18 cellular contexts compared by ENCODE assay signal in the genomic region with DNA sequence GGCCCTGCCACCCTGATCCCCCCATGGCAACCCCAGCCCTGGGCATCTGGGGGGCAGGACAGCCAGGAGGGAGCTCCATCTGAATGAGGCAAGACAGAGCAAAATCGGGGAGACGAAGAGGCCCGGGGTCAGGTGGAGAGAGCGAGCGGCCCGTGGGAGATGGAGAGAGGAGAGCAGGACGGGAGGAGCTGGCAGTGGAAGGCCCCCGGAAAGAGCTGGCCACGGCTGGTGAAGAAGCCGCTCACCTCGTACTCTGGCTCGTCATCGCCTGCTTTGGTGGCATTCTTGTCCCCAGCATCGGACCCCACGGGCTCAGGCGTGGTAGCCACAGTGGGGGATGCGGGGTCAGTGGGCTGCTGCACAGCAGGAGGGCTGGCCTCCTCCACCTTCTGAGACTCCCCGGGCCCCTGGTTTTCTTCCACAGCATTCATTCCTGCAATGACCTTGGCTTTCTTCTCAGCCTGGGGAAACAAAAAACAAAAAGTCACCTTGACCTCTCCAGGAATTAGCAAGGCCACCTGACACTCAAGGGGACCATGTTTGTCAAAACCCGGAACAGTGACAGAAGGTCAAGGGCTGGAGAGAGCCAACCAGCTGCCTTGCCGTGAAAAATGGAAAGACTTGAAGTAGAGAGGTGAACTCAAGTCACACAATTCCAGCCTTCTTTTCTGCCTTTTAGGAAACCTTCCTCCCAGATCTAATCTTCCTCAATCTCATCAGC.
DNase-seq lines count a peak whose midpoint lies in the region; ATAC-seq and TF ChIP-seq lines count a peak whose summit lies in the region.
"Had no signal": no experiment of that assay in that cellular context is flagged by ENCODE, and none has a peak within 500 bp of the region (broad histone marks: within the 10 kb centered on the region; RNA-seq: fewer than 3 reads in every experiment).

No MANE protein-coding gene starts in this region.

- peaks cover 34% of the 10 kb centered on the region for H4K20me1 ChIP-seq in GM23338 (replicated peaks; ENCODE audit: insufficient read depth)

- peaks cover 43% of the 10 kb centered on the region for H3K79me2 ChIP-seq in GM23338 (replicated peaks; ENCODE audit: insufficient read depth)

- peaks cover 30% of the 10 kb centered on the region for H3K4me1 Mint-ChIP-seq in activated T-cell treated with anti-CD3 and anti-CD28 coated beads, Interleukin-2, amount 50 U/mL, for 72 hours (ENCODE audit: low read depth)
- H3K4me1 Mint-ChIP-seq in GM23338: peaks cover 29% of the 10 kb centered on the region
- H3K4me1 Mint-ChIP-seq in progenitor cell of endocrine pancreas (ENCODE audit: low read depth): peaks cover 24% of the 10 kb centered on the region

- no peak overlapping the region for H3K4me3 Mint-ChIP-seq in activated T-cell treated with anti-CD3 and anti-CD28 coated beads, Interleukin-2, amount 50 U/mL, for 72 hours
- H3K4me3 Mint-ChIP-seq in GM23338 (peak overlapping the region; percentile 34; the same call in 1 of the 3 replicates), progenitor cell of endocrine pancreas (ENCODE audit: low read depth) (peak overlapping the region; percentile 7)
- H3K4me3 Mint-ChIP-seq: CD8-positive, alpha-beta memory T cell had no signal

- DNase-seq in activated T-cell treated with anti-CD3 and anti-CD28 coated beads, Interleukin-2, amount 50 U/mL, for 72 hours: no peak
- DNase-seq in activated T-cell treated with anti-CD3 and anti-CD28 coated beads for 4 hours: no peak
- DNase-seq in GM23338 (ENCODE audit: low spot score): no peak
- no peak for DNase-seq in caudate nucleus (lab: John Stamatoyannopoulos, UW)
- DNase-seq in progenitor cell of endocrine pancreas (ENCODE audit: low spot score, unreplicated experiment): no peak
- DNase-seq in inferior parietal cortex (ENCODE audit: extremely low spot score): no peak
- no peak for DNase-seq in stimulated activated naive CD4-positive, alpha-beta T cell (lab: John Stamatoyannopoulos, UW)
- no peak for DNase-seq in colonic mucosa
- DNase-seq: CD8-positive, alpha-beta memory T cell; DMS79; HCEC 1CT; MV-4-11; NCI-H1417 treated with DMSO at 0.1 percent for 48 hours; NCI-H2029; NCI-H2171; NCI-H446; NCI-H69 had no signal

- peaks cover 17% of the 10 kb centered on the region for H3K4me1 ChIP-seq in GM23338 (ENCODE audit: insufficient read depth)
- H3K4me1 ChIP-seq in colonic mucosa: no peaks in the 10 kb centered on the region

- no peaks in the 10 kb centered on the region for H3K9me2 ChIP-seq in GM23338 (ENCODE audit: insufficient read depth)

- no peaks in the 10 kb centered on the region for H3K9me3 Mint-ChIP-seq in activated T-cell treated with anti-CD3 and anti-CD28 coated beads, Interleukin-2, amount 50 U/mL, for 72 hours
- H3K9me3 Mint-ChIP-seq in GM23338 (no peaks in the 10 kb centered on the region; the same call in 1 of the 3 replicates), progenitor cell of endocrine pancreas (ENCODE audit: low read depth) (no peaks in the 10 kb centered on the region)
- H3K9me3 Mint-ChIP-seq: CD8-positive, alpha-beta memory T cell had no signal

- no peaks in the 10 kb centered on the region for H3K27me3 Mint-ChIP-seq in activated T-cell treated with anti-CD3 and anti-CD28 coated beads, Interleukin-2, amount 50 U/mL, for 72 hours (ENCODE audit: low read depth)
- H3K27me3 Mint-ChIP-seq in GM23338 (ENCODE audit: insufficient read depth, low read depth, poor library complexity) (peaks cover 7% of the 10 kb centered on the region), progenitor cell of endocrine pancreas (no peaks in the 10 kb centered on the region)

- TF ChIP-seq CTCF in GM23338 (conservative IDR thresholded peaks at IDR 0.05; ENCODE audit: low read depth in 2 of 2) (no peak), progenitor cell of endocrine pancreas (IDR thresholded peaks at IDR 0.05; ENCODE audit: unreplicated experiment) (no peak), colonic mucosa (IDR thresholded peaks at IDR 0.05) (no peak)

- H2AFZ ChIP-seq in GM23338: no peak overlapping the region

- ATAC-seq in activated T-cell treated with anti-CD3 and anti-CD28 coated beads, Interleukin-2, amount 50 U/mL, for 72 hours (replicated peaks in 1 of 2): no peak
- no peak for ATAC-seq in GM23338

- H3F3A ChIP-seq in GM23338 (replicated peaks; ENCODE audit: low read depth): peaks cover 12% of the 10 kb centered on the region; the same call in 1 of the 2 replicates

- no peak overlapping the region for H3K9ac ChIP-seq in colonic mucosa (ENCODE audit: low read depth in 2 of 2, low read length in 2 of 2)
- H3K9ac ChIP-seq: BLaER1 had no signal

- H3K4me2 ChIP-seq in GM23338: no peak overlapping the region
- H3K4me2 ChIP-seq: BLaER1 had no signal

- H3K4me3 ChIP-seq in GM23338: no peak overlapping the region
- no peak overlapping the region for H3K4me3 ChIP-seq in colonic mucosa
- H3K4me3 ChIP-seq: BLaER1 had no signal

- peaks cover 8 to 18% of the 10 kb centered on the region in 2 donors for H3K36me3 Mint-ChIP-seq in activated T-cell treated with anti-CD3 and anti-CD28 coated beads, Interleukin-2, amount 50 U/mL, for 72 hours (ENCODE audit: insufficient read depth in 2 of 2)
- peaks cover 78% of the 10 kb centered on the region for H3K36me3 Mint-ChIP-seq in GM23338 (ENCODE audit: low read depth)
- peaks cover 17% of the 10 kb centered on the region for H3K36me3 Mint-ChIP-seq in progenitor cell of endocrine pancreas (ENCODE audit: insufficient read depth)

- peak overlapping the region; percentile 81; the same call in 1 of the 2 replicates for H3K27ac ChIP-seq in GM23338 (ENCODE audit: low read depth)
- H3K27ac ChIP-seq in caudate nucleus (ENCODE audit: low read depth, low read length): peak overlapping the region; percentile 11
- H3K27ac ChIP-seq in colonic mucosa: no peak overlapping the region
- H3K27ac ChIP-seq: BLaER1 had no signal

- intact Hi-C loops in colonic mucosa (cut with DNase I): no loop called here

- H3K9me3 ChIP-seq in colonic mucosa: no peaks in the 10 kb centered on the region
- H3K9me3 ChIP-seq: BLaER1 had no signal

- H3K27ac Mint-ChIP-seq in activated T-cell treated with anti-CD3 and anti-CD28 coated beads, Interleukin-2, amount 50 U/mL, for 72 hours: peak overlapping the region; percentile 42
- peak overlapping the region; percentile 83 for H3K27ac Mint-ChIP-seq in GM23338
- H3K27ac Mint-ChIP-seq in progenitor cell of endocrine pancreas: no peak overlapping the region

- H3K27me3 ChIP-seq in GM23338 (ENCODE audit: insufficient read depth): no peaks in the 10 kb centered on the region
- H3K27me3 ChIP-seq in colonic mucosa: no peaks in the 10 kb centered on the region
- H3K27me3 ChIP-seq: BLaER1 had no signal

- H3K36me3 ChIP-seq in GM23338 (ENCODE audit: insufficient read depth): peaks cover 34% of the 10 kb centered on the region
- H3K36me3 ChIP-seq in colonic mucosa: peaks cover 24% of the 10 kb centered on the region

TF ChIP-seq in GM23338, 12 proteins besides CTCF, POLR2A, EP300 and RAD21 (continues in another document):
- TF ChIP-seq, protein P1, sequence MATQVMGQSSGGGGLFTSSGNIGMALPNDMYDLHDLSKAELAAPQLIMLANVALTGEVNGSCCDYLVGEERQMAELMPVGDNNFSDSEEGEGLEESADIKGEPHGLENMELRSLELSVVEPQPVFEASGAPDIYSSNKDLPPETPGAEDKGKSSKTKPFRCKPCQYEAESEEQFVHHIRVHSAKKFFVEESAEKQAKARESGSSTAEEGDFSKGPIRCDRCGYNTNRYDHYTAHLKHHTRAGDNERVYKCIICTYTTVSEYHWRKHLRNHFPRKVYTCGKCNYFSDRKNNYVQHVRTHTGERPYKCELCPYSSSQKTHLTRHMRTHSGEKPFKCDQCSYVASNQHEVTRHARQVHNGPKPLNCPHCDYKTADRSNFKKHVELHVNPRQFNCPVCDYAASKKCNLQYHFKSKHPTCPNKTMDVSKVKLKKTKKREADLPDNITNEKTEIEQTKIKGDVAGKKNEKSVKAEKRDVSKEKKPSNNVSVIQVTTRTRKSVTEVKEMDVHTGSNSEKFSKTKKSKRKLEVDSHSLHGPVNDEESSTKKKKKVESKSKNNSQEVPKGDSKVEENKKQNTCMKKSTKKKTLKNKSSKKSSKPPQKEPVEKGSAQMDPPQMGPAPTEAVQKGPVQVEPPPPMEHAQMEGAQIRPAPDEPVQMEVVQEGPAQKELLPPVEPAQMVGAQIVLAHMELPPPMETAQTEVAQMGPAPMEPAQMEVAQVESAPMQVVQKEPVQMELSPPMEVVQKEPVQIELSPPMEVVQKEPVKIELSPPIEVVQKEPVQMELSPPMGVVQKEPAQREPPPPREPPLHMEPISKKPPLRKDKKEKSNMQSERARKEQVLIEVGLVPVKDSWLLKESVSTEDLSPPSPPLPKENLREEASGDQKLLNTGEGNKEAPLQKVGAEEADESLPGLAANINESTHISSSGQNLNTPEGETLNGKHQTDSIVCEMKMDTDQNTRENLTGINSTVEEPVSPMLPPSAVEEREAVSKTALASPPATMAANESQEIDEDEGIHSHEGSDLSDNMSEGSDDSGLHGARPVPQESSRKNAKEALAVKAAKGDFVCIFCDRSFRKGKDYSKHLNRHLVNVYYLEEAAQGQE (IDR thresholded peaks at IDR 0.05; ENCODE audit: unreplicated experiment): no peak
- TF ChIP-seq POLR2AphosphoS5 (IDR thresholded peaks at IDR 0.05; ENCODE audit: low read depth): no peak
- no peak for TF ChIP-seq CREB1 (CRISPR knock-in tag; IDR thresholded peaks at IDR 0.05; ENCODE audit: low read depth)
- no peak for TF ChIP-seq NANOG (IDR thresholded peaks at IDR 0.05; ENCODE audit: borderline replicate concordance)
- TF ChIP-seq, protein P2, sequence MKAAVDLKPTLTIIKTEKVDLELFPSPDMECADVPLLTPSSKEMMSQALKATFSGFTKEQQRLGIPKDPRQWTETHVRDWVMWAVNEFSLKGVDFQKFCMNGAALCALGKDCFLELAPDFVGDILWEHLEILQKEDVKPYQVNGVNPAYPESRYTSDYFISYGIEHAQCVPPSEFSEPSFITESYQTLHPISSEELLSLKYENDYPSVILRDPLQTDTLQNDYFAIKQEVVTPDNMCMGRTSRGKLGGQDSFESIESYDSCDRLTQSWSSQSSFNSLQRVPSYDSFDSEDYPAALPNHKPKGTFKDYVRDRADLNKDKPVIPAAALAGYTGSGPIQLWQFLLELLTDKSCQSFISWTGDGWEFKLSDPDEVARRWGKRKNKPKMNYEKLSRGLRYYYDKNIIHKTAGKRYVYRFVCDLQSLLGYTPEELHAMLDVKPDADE (IDR thresholded peaks at IDR 0.05): no peak
- no peak for TF ChIP-seq STAT1 (IDR thresholded peaks at IDR 0.05; ENCODE audit: unreplicated experiment)
- TF ChIP-seq JUNB (IDR thresholded peaks at IDR 0.05; ENCODE audit: unreplicated experiment): no peak
- no peak for TF ChIP-seq ZNF114 (CRISPR knock-in tag; IDR thresholded peaks at IDR 0.05)

Comparison
In these comparisons a context has a peak if more than half of its experiments do, and no peak if none do; other contexts are left out.
1. H3K4me3 Mint-ChIP-seq: peak in GM23338 (single experiment) and progenitor cell of endocrine pancreas (single experiment); none in activated T-cell treated with anti-CD3 and anti-CD28 coated beads, Interleukin-2, amount 50 U/mL, for 72 hours (0 of 2).